1 cellular context compared by ENCODE assay signal in genomic region chr6:147285087-147285855, GRCh38.
TF ChIP-seq lines count a peak whose summit lies in the region.

No MANE protein-coding gene starts in this region.

TF ChIP-seq in HepG2, 621 proteins besides CTCF, POLR2A, EP300 and RAD21 (continued from another document):
- no peak for TF ChIP-seq ZBTB39 (CRISPR knock-in tag; IDR thresholded peaks at IDR 0.05)
